Comparison of ENCODE assay signal across 9 cellular contexts in the genomic region with DNA sequence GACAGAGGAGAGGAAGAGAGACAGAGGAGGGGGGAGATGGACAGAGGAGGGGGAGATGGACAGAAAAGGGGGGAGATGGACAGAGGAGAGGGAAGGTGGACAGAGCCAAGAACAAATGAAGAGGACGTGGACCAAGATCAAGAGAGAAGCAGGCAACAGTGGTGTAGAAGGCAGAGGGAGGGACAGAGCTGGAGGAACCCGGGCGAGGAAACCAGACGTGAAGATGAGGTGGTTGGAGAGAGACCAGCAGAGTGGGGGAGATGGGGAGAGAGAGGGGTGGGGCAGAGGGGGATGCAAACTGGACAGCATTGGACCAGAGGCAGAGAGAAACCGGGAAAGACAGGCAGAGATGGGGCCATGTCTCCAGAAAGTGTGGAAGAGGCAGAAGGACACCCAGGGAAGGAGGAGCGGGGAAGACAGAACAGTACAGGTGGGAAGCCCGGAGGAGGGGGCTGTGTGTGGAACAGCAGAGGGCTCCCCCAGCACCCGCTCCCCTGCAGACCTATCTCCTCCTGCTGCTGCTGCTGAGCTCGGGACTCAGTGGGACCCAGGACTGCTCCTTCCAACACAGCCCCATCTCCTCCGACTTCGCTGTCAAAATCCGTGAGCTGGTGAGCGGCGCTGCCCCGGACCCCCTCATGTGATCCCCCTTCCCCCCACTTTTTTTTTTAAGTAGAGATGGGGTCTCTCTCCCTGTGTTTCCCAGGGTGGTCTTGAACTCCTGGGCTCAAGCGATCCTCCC. TPM values are rescaled to one million over a fixed set of nuclear protein-coding genes. Genes with fewer than 3 reads are reported as not detected.
DNase-seq lines count a peak whose midpoint lies in the region; ATAC-seq and FAIRE-seq lines count a peak whose summit lies in the region.
"Had no signal": no experiment of that assay in that cellular context is flagged by ENCODE, and none has a peak within 500 bp of the region (broad histone marks: within the 10 kb centered on the region; RNA-seq: fewer than 3 reads in every experiment).

No MANE protein-coding gene starts in this region.

- no peak for FAIRE-seq in HTR-8/SVneo (lab: Jason Lieb, UNC)

- peaks cover 61% of the 10 kb centered on the region for H3K4me1 Mint-ChIP-seq in stimulated activated naive CD8-positive, alpha-beta T cell treated with anti-CD3 and anti-CD28 coated beads, Interleukin-15, Interleukin-2, amounts not matched to agents 100 ng/mL and 50 ng/mL, for 24 hours (ENCODE audit: low read depth)
- peaks cover 33 to 49% (median 46%) of the 10 kb centered on the region in 3 donors for H3K4me1 Mint-ChIP-seq in naive B cell

- no peaks in the 10 kb centered on the region for H3K9me3 Mint-ChIP-seq in stimulated activated naive CD8-positive, alpha-beta T cell treated with anti-CD3 and anti-CD28 coated beads, Interleukin-15, Interleukin-2, amounts not matched to agents 100 ng/mL and 50 ng/mL, for 24 hours
- H3K9me3 Mint-ChIP-seq in activated naive CD4-positive, alpha-beta T cell treated with anti-CD3 and anti-CD28 coated beads, Interleukin-2, amount 50 U/mL, for 72 hours = no peaks in the 10 kb centered on the region
- H3K9me3 Mint-ChIP-seq in naive B cell = peaks cover 0 to under 1% (median 0%) of the 10 kb centered on the region in 7 donors

- no peaks in the 10 kb centered on the region for H3K27me3 Mint-ChIP-seq in stimulated activated naive CD8-positive, alpha-beta T cell treated with anti-CD3 and anti-CD28 coated beads, Interleukin-15, Interleukin-2, amounts not matched to agents 100 ng/mL and 50 ng/mL, for 24 hours
- H3K27me3 Mint-ChIP-seq in naive B cell = no peaks in the 10 kb centered on the region

- peaks cover 13% of the 10 kb centered on the region for H3K36me3 Mint-ChIP-seq in stimulated activated naive CD8-positive, alpha-beta T cell treated with anti-CD3 and anti-CD28 coated beads, Interleukin-15, Interleukin-2, amounts not matched to agents 100 ng/mL and 50 ng/mL, for 24 hours (ENCODE audit: low read depth)
- H3K36me3 Mint-ChIP-seq in activated naive CD4-positive, alpha-beta T cell treated with anti-CD3 and anti-CD28 coated beads, Interleukin-2, amount 50 U/mL, for 72 hours = peaks cover 5 to 16% of the 10 kb centered on the region in 2 donors
- H3K36me3 Mint-ChIP-seq in naive B cell = no peaks in the 10 kb centered on the region

- H3K4me3 Mint-ChIP-seq in stimulated activated naive CD8-positive, alpha-beta T cell treated with anti-CD3 and anti-CD28 coated beads, Interleukin-15, Interleukin-2, amounts not matched to agents 100 ng/mL and 50 ng/mL, for 24 hours = peak overlapping the region; percentile 86
- H3K4me3 Mint-ChIP-seq in naive B cell = peak overlapping the region; percentile 70 to 96 (median 87)

- H3K27ac Mint-ChIP-seq in stimulated activated naive CD8-positive, alpha-beta T cell treated with anti-CD3 and anti-CD28 coated beads, Interleukin-15, Interleukin-2, amounts not matched to agents 100 ng/mL and 50 ng/mL, for 24 hours = peak overlapping the region; percentile 89
- H3K27ac Mint-ChIP-seq in activated naive CD4-positive, alpha-beta T cell treated with anti-CD3 and anti-CD28 coated beads, Interleukin-2, amount 50 U/mL, for 72 hours = peak overlapping the region; percentile 88 to 91
- H3K27ac Mint-ChIP-seq in naive B cell = peak overlapping the region; percentile 77 to 98 (median 92)

- ATAC-seq in stimulated activated naive CD8-positive, alpha-beta T cell treated with anti-CD3 and anti-CD28 coated beads, Interleukin-15, Interleukin-2, amounts not matched to agents 100 U/mL and 50 U/mL, for 24 hours = no peak
- peak in 1 of 2 donors; percentile 3 for ATAC-seq in activated naive CD4-positive, alpha-beta T cell treated with anti-CD3 and anti-CD28 coated beads, Interleukin-2, amount 50 U/mL, for 72 hours
- ATAC-seq in naive B cell (ENCODE audit: low read depth in 2 of 2) = no peak
- no peak for ATAC-seq in HG03469 (IDR thresholded peaks at IDR 0.05; ENCODE audit: unreplicated experiment)
- no peak for ATAC-seq in HG02973 (IDR thresholded peaks at IDR 0.05; ENCODE audit: unreplicated experiment)

- no peak for DNase-seq in stimulated activated naive CD8-positive, alpha-beta T cell treated with anti-CD3 and anti-CD28 coated beads, Interleukin-15, Interleukin-2, amounts not matched to agents 100 U/mL and 50 U/mL, for 24 hours
- no peak for DNase-seq in activated naive CD4-positive, alpha-beta T cell treated with anti-CD3 and anti-CD28 coated beads, Interleukin-2, amount 50 U/mL, for 72 hours (ENCODE audit: low spot score in 2 of 2)
- DNase-seq in naive B cell (no peak), HPDE6-E6E7 (ENCODE audit: extremely low spot score) (no peak), HTR-8/SVneo (ENCODE audit: insufficient read length, low spot score) (no peak)
- DNase-seq: foreskin melanocyte had no signal

RNA-seq across cellular contexts. Expression of a gene that starts 1.3 kb away (rescaled TPM):
- total RNA-seq in activated naive CD4-positive, alpha-beta T cell treated with anti-CD3 and anti-CD28 coated beads, Interleukin-2, amount 50 U/mL, for 72 hours = 10 to 100 TPM; 49.1 to 64.4 TPM
- 10 to 100 TPM in 5 of 6 donors, 1 to 10 TPM in 1; 9.5 to 15.0 (median 11.4) TPM for polyA plus RNA-seq in naive B cell (ENCODE audit: low read depth in 6 of 6)

RNA-seq across cellular contexts. Expression of a gene that starts 12.0 kb away (rescaled TPM):
- total RNA-seq in activated naive CD4-positive, alpha-beta T cell treated with anti-CD3 and anti-CD28 coated beads, Interleukin-2, amount 50 U/mL, for 72 hours = 1,000 to 10,000 TPM; 4,147 to 5,288 TPM
- polyA plus RNA-seq in naive B cell (ENCODE audit: low read depth in 6 of 6) = 1,000 to 10,000 TPM; 1,519 to 3,103 (median 2,606) TPM

RNA-seq across cellular contexts. Expression of a gene that starts 20.9 kb away (rescaled TPM):
- total RNA-seq in activated naive CD4-positive, alpha-beta T cell treated with anti-CD3 and anti-CD28 coated beads, Interleukin-2, amount 50 U/mL, for 72 hours = 1,000 to 10,000 TPM; 2,570 to 2,967 TPM
- polyA plus RNA-seq in naive B cell (ENCODE audit: low read depth in 6 of 6) = 1,000 to 10,000 TPM; 2,581 to 3,900 (median 3,339) TPM

RNA-seq across cellular contexts. Expression of a gene that starts 22.3 kb away (rescaled TPM):
- 10 to 100 TPM; 22.6 to 34.0 TPM for total RNA-seq in activated naive CD4-positive, alpha-beta T cell treated with anti-CD3 and anti-CD28 coated beads, Interleukin-2, amount 50 U/mL, for 72 hours
- 100 to 1,000 TPM in 1 of 6 donors, 10 to 100 TPM in 5; 54.2 to 103 (median 74.6) TPM for polyA plus RNA-seq in naive B cell (ENCODE audit: low read depth in 6 of 6)

RNA-seq across cellular contexts. Expression of a gene that starts 23.7 kb away (rescaled TPM):
- 100 to 1,000 TPM in 1 of 2 donors, 10 to 100 TPM in 1; 92.9 to 184 TPM for total RNA-seq in activated naive CD4-positive, alpha-beta T cell treated with anti-CD3 and anti-CD28 coated beads, Interleukin-2, amount 50 U/mL, for 72 hours
- polyA plus RNA-seq in naive B cell (ENCODE audit: low read depth in 6 of 6) = 10 to 100 TPM; 70.3 to 95.3 (median 79.0) TPM
